In the genomic region with DNA sequence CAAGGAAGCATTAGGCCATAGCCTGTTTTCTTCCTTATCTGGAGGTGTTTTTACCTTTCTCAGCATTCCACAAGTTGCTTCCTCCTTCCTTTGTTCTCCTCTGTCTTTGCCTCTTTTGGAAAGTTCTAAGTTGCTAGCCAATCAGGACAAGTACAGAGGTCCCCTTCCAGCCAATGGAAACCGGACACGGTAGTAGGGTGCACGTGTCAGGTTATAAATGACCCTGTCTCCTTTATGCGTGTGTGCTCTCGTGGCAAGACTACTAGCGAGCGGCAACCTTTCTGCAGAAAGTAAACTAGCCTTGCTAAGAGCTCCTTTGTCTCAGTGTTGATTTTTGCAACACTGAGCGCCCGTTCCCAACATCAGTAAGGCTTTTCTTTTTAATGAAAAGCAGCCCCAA, we compare ENCODE assay signal across 15 cellular contexts. TPM values are rescaled to one million over a fixed set of nuclear protein-coding genes. Genes with fewer than 3 reads are reported as not detected.
DNase-seq lines count a peak whose midpoint lies in the region; ATAC-seq and TF ChIP-seq lines count a peak whose summit lies in the region.
"Had no signal": no experiment of that assay in that cellular context is flagged by ENCODE, and none has a peak within 500 bp of the region (broad histone marks: within the 10 kb centered on the region; RNA-seq: fewer than 3 reads in every experiment).

No MANE protein-coding gene starts in this region.

- H3K9me3 Mint-ChIP-seq in activated naive CD4-positive, alpha-beta T cell treated with anti-CD3 and anti-CD28 coated beads for 36 hours = no peaks in the 10 kb centered on the region
- H3K9me3 Mint-ChIP-seq in WTC11 = peaks cover 12% of the 10 kb centered on the region; the same call in 1 of the 2 replicates
- no peaks in the 10 kb centered on the region for H3K9me3 Mint-ChIP-seq in stimulated activated naive B cell treated with anti-CD40 and anti-IgM and Interleukin-4, amounts not matched to agents 10 μg/mL and 1 μg/mL and 100 μg/mL, for 72 hours

- no peaks in the 10 kb centered on the region for H3K9me3 ChIP-seq in aorta (ENCODE audit: control insufficient read depth, low read length)
- H3K9me3 ChIP-seq: BE2C, ovary had no signal

- CTCF ChIA-PET in activated naive CD4-positive, alpha-beta T cell treated with anti-CD3 and anti-CD28 coated beads for 36 hours (lab: Charles Lee) = no interaction called here
- CTCF ChIA-PET in WTC11 (lab: Charles Lee) = interaction anchor here (1.3 kb wide), 1 partner anchor 108 kb away, joined by 4 read pairs; no protein-coding TSS in a partner anchor

- peaks cover 15% of the 10 kb centered on the region for H3K4me1 ChIP-seq in foreskin keratinocyte
- H3K4me1 ChIP-seq in aorta (ENCODE audit: control insufficient read depth in 1 of 2, insufficient read depth in 2 of 2, low read length in 2 of 2) = peaks cover 0 to 2% of the 10 kb centered on the region in 2 donors
- H3K4me1 ChIP-seq: BE2C had no signal

- no peaks in the 10 kb centered on the region for H3K27me3 Mint-ChIP-seq in activated naive CD4-positive, alpha-beta T cell treated with anti-CD3 and anti-CD28 coated beads for 36 hours (ENCODE audit: low read depth)
- no peaks in the 10 kb centered on the region for H3K27me3 Mint-ChIP-seq in WTC11 (ENCODE audit: low read depth)
- no peaks in the 10 kb centered on the region for H3K27me3 Mint-ChIP-seq in stimulated activated naive B cell treated with anti-CD40 and anti-IgM and Interleukin-4, amounts not matched to agents 10 μg/mL and 1 μg/mL and 100 μg/mL, for 72 hours

- peaks cover 37% of the 10 kb centered on the region for H3K4me1 Mint-ChIP-seq in activated naive CD4-positive, alpha-beta T cell treated with anti-CD3 and anti-CD28 coated beads for 36 hours (ENCODE audit: low read depth)
- H3K4me1 Mint-ChIP-seq in WTC11 = peaks cover 48% of the 10 kb centered on the region
- peaks cover 14 to 33% of the 10 kb centered on the region in 2 donors for H3K4me1 Mint-ChIP-seq in stimulated activated naive B cell treated with anti-CD40 and anti-IgM and Interleukin-4, amounts not matched to agents 10 μg/mL and 1 μg/mL and 100 μg/mL, for 72 hours

- POLR2A ChIA-PET in WTC11 (lab: Charles Lee) = interaction anchor here (1.0 kb wide), 1 partner anchor 63 kb away, joined by 3 read pairs; no protein-coding TSS in a partner anchor

- no peaks in the 10 kb centered on the region for H3K36me3 ChIP-seq in aorta (ENCODE audit: control insufficient read depth in 1 of 2, insufficient read depth in 2 of 2, low read length in 1 of 2)
- H3K36me3 ChIP-seq: BE2C, ovary had no signal

- TF ChIP-seq CTCF in WTC11 (IDR thresholded peaks at IDR 0.05) = no peak
- TF ChIP-seq CTCF in foreskin keratinocyte (conservative IDR thresholded peaks at IDR 0.05) = no peak

- 97 to 98% methylated on average over 9 of the region's 9 CpGs for WGBS in aorta, 2 donors

- intact Hi-C loops in activated naive CD4-positive, alpha-beta T cell treated with anti-CD3 and anti-CD28 coated beads for 36 hours (cut with micrococcal nuclease) = loop anchor here (5.0 to 10.0 kb wide), 4 partner anchors 106 to 1712 kb away; a partner anchor contains a TSS
- intact Hi-C loops in aorta (cut with DNase I) = loop anchor here in 1 of 2 donors (5.0 kb wide), 1 partner anchor 64 kb away; a partner anchor contains a TSS

- ATAC-seq in WTC11 (no peak), foreskin keratinocyte (no peak), aorta (ENCODE audit: low FRiP score) (no peak), GM21576 (IDR thresholded peaks at IDR 0.05; ENCODE audit: unreplicated experiment) (no peak)
- no peak for ATAC-seq in stimulated activated naive B cell treated with anti-CD40 and anti-IgM and Interleukin-4, amounts not matched to agents 10 μg/mL and 1 μg/mL and 100 μg/mL, for 72 hours (replicated peaks)

- H3K27ac ChIP-seq in foreskin keratinocyte (peak overlapping the region; percentile 50), aorta (ENCODE audit: low read depth in 1 of 2, low read length in 2 of 2) (no peak overlapping the region)

- DNase-seq in activated naive CD4-positive, alpha-beta T cell treated with anti-CD3 and anti-CD28 coated beads for 36 hours = no peak
- DNase-seq in activated naive CD4-positive, alpha-beta T cell (lab: John Stamatoyannopoulos, UW) = no peak
- DNase-seq in WTC11 (ENCODE audit: low spot score) (no peak), foreskin keratinocyte (peak; percentile 63 to 78), aorta (no peak), NCI-H1694 treated with DMSO at 0.1 percent for 48 hours (lab: John Stamatoyannopoulos, UW) (no peak)
- no peak for DNase-seq in stimulated activated naive B cell treated with anti-CD40 and anti-IgM and Interleukin-4, amounts not matched to agents 10 μg/mL and 1 μg/mL and 100 μg/mL, for 72 hours
- DNase-seq: BE2C; cerebellar nuclear complex; HCEC 1CT; NCI-H2081; stimulated activated CD4-positive, alpha-beta T cell treated with anti-CD3 and anti-CD28 coated beads, Interleukin-4, amount 100 ng/mL, for 24 hours; substantia nigra had no signal

- H3K27me3 ChIP-seq in foreskin keratinocyte (no peaks in the 10 kb centered on the region), aorta (ENCODE audit: control insufficient read depth in 1 of 2, insufficient read depth in 2 of 2, low read length in 1 of 2) (no peaks in the 10 kb centered on the region)
- H3K27me3 ChIP-seq: BE2C, ovary had no signal

- peak overlapping the region; percentile 36 for H3K27ac Mint-ChIP-seq in activated naive CD4-positive, alpha-beta T cell treated with anti-CD3 and anti-CD28 coated beads for 36 hours
- no peak overlapping the region; the same call in none of the 2 replicates for H3K27ac Mint-ChIP-seq in WTC11
- peak overlapping the region; percentile 51 for H3K27ac Mint-ChIP-seq in stimulated activated naive B cell treated with anti-CD40 and anti-IgM and Interleukin-4, amounts not matched to agents 10 μg/mL and 1 μg/mL and 100 μg/mL, for 72 hours

- H3K4me3 ChIP-seq in aorta (ENCODE audit: low read length in 2 of 2) = no peak overlapping the region

- peak overlapping the region; percentile 100 for H3K4me3 Mint-ChIP-seq in activated naive CD4-positive, alpha-beta T cell treated with anti-CD3 and anti-CD28 coated beads for 36 hours
- H3K4me3 Mint-ChIP-seq in WTC11 = peak overlapping the region; percentile 96
- peak overlapping the region; percentile 61 to 100 for H3K4me3 Mint-ChIP-seq in stimulated activated naive B cell treated with anti-CD40 and anti-IgM and Interleukin-4, amounts not matched to agents 10 μg/mL and 1 μg/mL and 100 μg/mL, for 72 hours

- peaks cover 4% of the 10 kb centered on the region for H3K36me3 Mint-ChIP-seq in activated naive CD4-positive, alpha-beta T cell treated with anti-CD3 and anti-CD28 coated beads for 36 hours (ENCODE audit: low read depth)
- H3K36me3 Mint-ChIP-seq in WTC11 = no peaks in the 10 kb centered on the region
- H3K36me3 Mint-ChIP-seq in stimulated activated naive B cell treated with anti-CD40 and anti-IgM and Interleukin-4, amounts not matched to agents 10 μg/mL and 1 μg/mL and 100 μg/mL, for 72 hours = peaks cover 7 to 9% of the 10 kb centered on the region in 2 donors

TF ChIP-seq in WTC11, 78 proteins besides CTCF, POLR2A, EP300 and RAD21:
- TF ChIP-seq TP53 (CRISPR knock-in tag; IDR thresholded peaks at IDR 0.05) (no peak), NR3C1 (CRISPR knock-in tag; conservative IDR thresholded peaks at IDR 0.05; ENCODE audit: low read depth) (no peak), CREB1 (CRISPR knock-in tag; IDR thresholded peaks at IDR 0.05) (no peak), ZNF396 (CRISPR knock-in tag; IDR thresholded peaks at IDR 0.05; ENCODE audit: borderline replicate concordance) (no peak), NFE2L1 (CRISPR knock-in tag; IDR thresholded peaks at IDR 0.05) (no peak), KAT7 (CRISPR knock-in tag; IDR thresholded peaks at IDR 0.05; ENCODE audit: borderline replicate concordance) (no peak), NFATC4 (CRISPR knock-in tag; IDR thresholded peaks at IDR 0.05) (no peak), NFYB (CRISPR knock-in tag; conservative IDR thresholded peaks at IDR 0.05; ENCODE audit: low read depth) (no peak), ZNF232 (CRISPR knock-in tag; IDR thresholded peaks at IDR 0.05) (no peak), SOX15 (CRISPR knock-in tag; IDR thresholded peaks at IDR 0.05) (no peak), GABPB1 (CRISPR knock-in tag; IDR thresholded peaks at IDR 0.05) (no peak), PRRX2 (CRISPR knock-in tag; IDR thresholded peaks at IDR 0.05) (no peak), TEAD4 (CRISPR knock-in tag; IDR thresholded peaks at IDR 0.05) (no peak)
- TF ChIP-seq, protein P1, sequence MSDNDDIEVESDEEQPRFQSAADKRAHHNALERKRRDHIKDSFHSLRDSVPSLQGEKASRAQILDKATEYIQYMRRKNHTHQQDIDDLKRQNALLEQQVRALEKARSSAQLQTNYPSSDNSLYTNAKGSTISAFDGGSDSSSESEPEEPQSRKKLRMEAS (CRISPR knock-in tag; IDR thresholded peaks at IDR 0.05) = no peak
- TF ChIP-seq, protein P2, sequence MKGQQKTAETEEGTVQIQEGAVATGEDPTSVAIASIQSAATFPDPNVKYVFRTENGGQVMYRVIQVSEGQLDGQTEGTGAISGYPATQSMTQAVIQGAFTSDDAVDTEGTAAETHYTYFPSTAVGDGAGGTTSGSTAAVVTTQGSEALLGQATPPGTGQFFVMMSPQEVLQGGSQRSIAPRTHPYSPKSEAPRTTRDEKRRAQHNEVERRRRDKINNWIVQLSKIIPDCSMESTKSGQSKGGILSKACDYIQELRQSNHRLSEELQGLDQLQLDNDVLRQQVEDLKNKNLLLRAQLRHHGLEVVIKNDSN (CRISPR knock-in tag; IDR thresholded peaks at IDR 0.05) = no peak
TF ChIP-seq in WTC11: peak in this region for 0.

RNA-seq across cellular contexts. Expression of a gene that starts 1.5 kb away (rescaled TPM):
- total RNA-seq in activated naive CD4-positive, alpha-beta T cell treated with anti-CD3 and anti-CD28 coated beads for 36 hours = 10 to 100 TPM; 37.1 to 38.5 TPM
- total RNA-seq in WTC11 (2021) = 36.6 to 37.9 TPM (median 37.6 TPM) in 3 replicates
- total RNA-seq in foreskin keratinocyte = 36.3 and 37.2 TPM in 2 replicates
- 16.3 and 19.6 TPM in 2 replicates for polyA plus RNA-seq in foreskin keratinocyte
- total RNA-seq in aorta = 10 to 100 TPM; 39.8 to 41.1 TPM
- 10 to 100 TPM; 37.8 to 71.9 TPM for polyA plus RNA-seq in aorta

Comparison
In these comparisons a context has a peak if more than half of its experiments do, and no peak if none do; other contexts are left out.
1. DNase-seq: peak in foreskin keratinocyte (2 of 2); none in activated naive CD4-positive, alpha-beta T cell treated with anti-CD3 and anti-CD28 coated beads for 36 hours (single experiment), activated naive CD4-positive, alpha-beta T cell (0 of 4), WTC11 (single experiment), stimulated activated naive B cell treated with anti-CD40 and anti-IgM and Interleukin-4, amounts not matched to agents 10 μg/mL and 1 μg/mL and 100 μg/mL, for 72 hours (single experiment), aorta (0 of 2) and NCI-H1694 treated with DMSO at 0.1 percent for 48 hours (single experiment).
2. Peak in every context shown above with its lines, with median percentiles within 50 percentile points of each other: H3K4me3 Mint-ChIP-seq.